In genomic region chr12:113075137-113075683, GRCh38 we compare ENCODE assay signal across 8 cellular contexts. TPM values are rescaled to one million over a fixed set of nuclear protein-coding genes. Genes with fewer than 3 reads are reported as not detected.
DNase-seq lines count a peak whose midpoint lies in the region; ATAC-seq, FAIRE-seq and TF ChIP-seq lines count a peak whose summit lies in the region.
"Had no signal": no experiment of that assay in that cellular context is flagged by ENCODE, and none has a peak within 500 bp of the region (broad histone marks: within the 10 kb centered on the region; RNA-seq: fewer than 3 reads in every experiment).

No MANE protein-coding gene starts in this region.

- TF ChIP-seq CTCF in HepG2 (CRISPR knock-in tag; IDR thresholded peaks at IDR 0.05): no peak
- no peak for TF ChIP-seq CTCF in chondrocyte (IDR thresholded peaks at IDR 0.05)

- peaks cover 1% of the 10 kb centered on the region for H3K36me3 Mint-ChIP-seq in chondrocyte (ENCODE audit: low read depth)

- no peak for TF ChIP-seq RAD21 in HepG2 (CRISPR knock-in tag; IDR thresholded peaks at IDR 0.05)

- TF ChIP-seq POLR2A in HepG2 (IDR thresholded peaks at IDR 0.05; ENCODE audit: insufficient read depth in 1 of 2, low read depth in 2 of 2, low read length in 2 of 2): no peak

- TF ChIP-seq EP300 in HepG2 (IDR thresholded peaks at IDR 0.05; ENCODE audit: low read depth in 2 of 2, low read length in 2 of 2) (no peak), HepG2 (CRISPR knock-in tag; IDR thresholded peaks at IDR 0.05; ENCODE audit: borderline replicate concordance) (no peak)

- H3K27me3 Mint-ChIP-seq in chondrocyte (ENCODE audit: low read depth): peaks cover 56% of the 10 kb centered on the region

- CTCF ChIA-PET in HepG2 (lab: Yijun Ruan, JAX; ENCODE audit: low intra/inter-chr PET ratio, low total read pairs): no interaction called here

- H3K4me1 Mint-ChIP-seq in chondrocyte (ENCODE audit: low read depth): no peaks in the 10 kb centered on the region

- no peak overlapping the region for H3K27ac ChIP-seq in HepG2 (ENCODE audit: extremely low read length, insufficient read depth, low read length)

- H3K9ac ChIP-seq in HepG2 (ENCODE audit: insufficient read depth, low read depth, low read length): no peak overlapping the region

- H2AFZ ChIP-seq in HepG2 (ENCODE audit: low read length): no peak overlapping the region

- no peaks in the 10 kb centered on the region for H4K20me1 ChIP-seq in HepG2 (ENCODE audit: insufficient read depth, low read length)

- H3K27ac Mint-ChIP-seq in chondrocyte (ENCODE audit: unreplicated experiment): no peak overlapping the region

- no peaks in the 10 kb centered on the region for H3K9me3 Mint-ChIP-seq in chondrocyte (ENCODE audit: low read depth)

- peaks cover 23% of the 10 kb centered on the region for H3K4me1 ChIP-seq in HepG2 (ENCODE audit: insufficient read depth, low read length)

- WGBS in HepG2 (ENCODE audit: low lambda C conversion rate): 35% methylated on average over 6 of the region's 6 CpGs

- ATAC-seq in GM18517 (IDR thresholded peaks at IDR 0.05; ENCODE audit: unreplicated experiment) (peak; percentile 91), GM21360 (IDR thresholded peaks at IDR 0.05; ENCODE audit: unreplicated experiment) (peak; percentile 81), HG03139 (IDR thresholded peaks at IDR 0.05; ENCODE audit: unreplicated experiment) (peak; percentile 87), HepG2 (no peak)

- H3K4me3 ChIP-seq in HepG2 (replicated peaks in 1 of 3; ENCODE audit: insufficient read depth in 1 of 3, low read depth in 2 of 3, low read length in 3 of 3): no peak overlapping the region
- H3K4me3 ChIP-seq: lung had no signal

- no peak for FAIRE-seq in HepG2 (lab: Jason Lieb, UNC)

- H3K36me3 ChIP-seq in HepG2 (replicated peaks in 1 of 2; ENCODE audit: control insufficient read depth in 1 of 2, insufficient read depth in 2 of 2, low read length in 2 of 2): no peaks in the 10 kb centered on the region

- H3K27me3 ChIP-seq in HepG2 (ENCODE audit: control insufficient read depth in 1 of 2, insufficient read depth in 2 of 2, low read length in 2 of 2): peaks cover 6 to 9% of the 10 kb centered on the region in 2 experiments; a peak in 3 of 5 replicates

- no peak overlapping the region for H3K4me2 ChIP-seq in HepG2 (ENCODE audit: low read depth, low read length)

- intact Hi-C loops in HepG2 (cut with micrococcal nuclease; ENCODE audit: unreplicated experiment): no loop called here

- in situ Hi-C loops in HepG2 (cut with HindIII; ENCODE audit: extremely low pct_ligation_motif_present, low pct_unique_long_range_greater_than_20kb): no loop called here

- POLR2A ChIA-PET in HepG2 (lab: Yijun Ruan, JAX): no interaction called here

- no peaks in the 10 kb centered on the region for H3K79me2 ChIP-seq in HepG2 (ENCODE audit: insufficient read depth, low read length)

- DNase-seq in glomerular visceral epithelial cell (ENCODE audit: extremely low spot score): peak; percentile 9
- DNase-seq in HepG2 (ENCODE audit: low spot score): no peak
- DNase-seq in chondrocyte (ENCODE audit: low spot score): no peak
- DNase-seq in activated effector memory CD4-positive, alpha-beta T cell treated with anti-CD3 and anti-CD28 coated beads, Interleukin-2, amount 50 U/mL, for 16 hours: no peak

- no peaks in the 10 kb centered on the region for H3K9me3 ChIP-seq in HepG2 (ENCODE audit: low read length)

- BruUV-seq in HepG2 (replicated peaks; lab: Mats Ljungman, UMichigan): no TSS peak

- H3K4me3 Mint-ChIP-seq in chondrocyte (ENCODE audit: unreplicated experiment): no peak overlapping the region

TF ChIP-seq in HepG2, 621 proteins besides CTCF, POLR2A, EP300 and RAD21:
- no peak for TF ChIP-seq NFKBIZ (CRISPR knock-in tag; IDR thresholded peaks at IDR 0.05)
- TF ChIP-seq, protein P1, sequence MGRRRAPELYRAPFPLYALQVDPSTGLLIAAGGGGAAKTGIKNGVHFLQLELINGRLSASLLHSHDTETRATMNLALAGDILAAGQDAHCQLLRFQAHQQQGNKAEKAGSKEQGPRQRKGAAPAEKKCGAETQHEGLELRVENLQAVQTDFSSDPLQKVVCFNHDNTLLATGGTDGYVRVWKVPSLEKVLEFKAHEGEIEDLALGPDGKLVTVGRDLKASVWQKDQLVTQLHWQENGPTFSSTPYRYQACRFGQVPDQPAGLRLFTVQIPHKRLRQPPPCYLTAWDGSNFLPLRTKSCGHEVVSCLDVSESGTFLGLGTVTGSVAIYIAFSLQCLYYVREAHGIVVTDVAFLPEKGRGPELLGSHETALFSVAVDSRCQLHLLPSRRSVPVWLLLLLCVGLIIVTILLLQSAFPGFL (CRISPR knock-in tag; IDR thresholded peaks at IDR 0.05): no peak
- no peak for TF ChIP-seq SUZ12 (IDR thresholded peaks at IDR 0.05; ENCODE audit: low read depth, low read length)
- no peak for TF ChIP-seq ZBTB7A (CRISPR knock-in tag; IDR thresholded peaks at IDR 0.05)
- TF ChIP-seq, protein P2, sequence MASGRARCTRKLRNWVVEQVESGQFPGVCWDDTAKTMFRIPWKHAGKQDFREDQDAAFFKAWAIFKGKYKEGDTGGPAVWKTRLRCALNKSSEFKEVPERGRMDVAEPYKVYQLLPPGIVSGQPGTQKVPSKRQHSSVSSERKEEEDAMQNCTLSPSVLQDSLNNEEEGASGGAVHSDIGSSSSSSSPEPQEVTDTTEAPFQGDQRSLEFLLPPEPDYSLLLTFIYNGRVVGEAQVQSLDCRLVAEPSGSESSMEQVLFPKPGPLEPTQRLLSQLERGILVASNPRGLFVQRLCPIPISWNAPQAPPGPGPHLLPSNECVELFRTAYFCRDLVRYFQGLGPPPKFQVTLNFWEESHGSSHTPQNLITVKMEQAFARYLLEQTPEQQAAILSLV (CRISPR knock-in tag; IDR thresholded peaks at IDR 0.05; ENCODE audit: borderline replicate concordance): no peak
- no peak for TF ChIP-seq SP4 (CRISPR knock-in tag; IDR thresholded peaks at IDR 0.05)
- no peak for TF ChIP-seq POGK (CRISPR knock-in tag; conservative IDR thresholded peaks at IDR 0.05)
- no peak for TF ChIP-seq ZNF10 (CRISPR knock-in tag; IDR thresholded peaks at IDR 0.05; ENCODE audit: borderline replicate concordance, low read depth)
- TF ChIP-seq HOMEZ (CRISPR knock-in tag; IDR thresholded peaks at IDR 0.05; ENCODE audit: low read depth): no peak
- no peak for TF ChIP-seq ZNF460 (CRISPR knock-in tag; IDR thresholded peaks at IDR 0.05; ENCODE audit: borderline replicate concordance)
- TF ChIP-seq ZNF264 (CRISPR knock-in tag; IDR thresholded peaks at IDR 0.05): no peak
- no peak for TF ChIP-seq BRCA1 (CRISPR knock-in tag; IDR thresholded peaks at IDR 0.05)
- no peak for TF ChIP-seq DR1 (CRISPR knock-in tag; IDR thresholded peaks at IDR 0.05)

RNA-seq across cellular contexts. Expression of gene DTX1, which starts 18.7 kb away (rescaled TPM):
- total RNA-seq in HepG2 (2016; rRNA removed; fragmentation: Illumina TruSeq; extraction: Trizol): not detected in 2 replicates
- total RNA-seq in HepG2 (2016; cell fraction: cytosol; rRNA removed; fragmentation: Illumina TruSeq; extraction: Trizol; ENCODE audit: low read depth): not detected in 2 replicates
- total RNA-seq in HepG2 (2016; cell fraction: insoluble cytoplasmic fraction; rRNA removed; fragmentation: Illumina TruSeq; extraction: Trizol): not detected in 2 replicates
- not detected in 2 replicates for total RNA-seq in HepG2 (2016; cell fraction: membrane; rRNA removed; fragmentation: Illumina TruSeq; extraction: Trizol)
- total RNA-seq in HepG2 (2016; cell fraction: nucleus; rRNA removed; fragmentation: Illumina TruSeq; extraction: Trizol): not detected in 2 replicates
- not detected in 2 replicates for polyA plus RNA-seq in HepG2 (2011; rRNA removed)
- polyA plus RNA-seq in HepG2 (2011; cell fraction: cytosol; rRNA removed): not detected in 2 replicates
- polyA plus RNA-seq in HepG2 (2011; cell fraction: nucleus; rRNA removed): not detected in 2 replicates
- not detected in 2 replicates for polyA plus RNA-seq in HepG2 (2012)
- not detected in 2 replicates for polyA plus RNA-seq in HepG2 (2016; cell fraction: cytosol; fragmentation: Illumina TruSeq; extraction: Trizol; ENCODE audit: low read depth)
- polyA plus RNA-seq in HepG2 (2016; cell fraction: insoluble cytoplasmic fraction; fragmentation: Illumina TruSeq; extraction: Trizol; ENCODE audit: low read depth): not detected in 2 replicates
- not detected in 2 replicates for polyA plus RNA-seq in HepG2 (2016; cell fraction: membrane; fragmentation: Illumina TruSeq; extraction: Trizol; ENCODE audit: low read depth)
- polyA plus RNA-seq in HepG2 (2016; cell fraction: nucleus; fragmentation: Illumina TruSeq; extraction: Trizol; ENCODE audit: insufficient read depth, low read depth): not detected in 2 replicates
- polyA minus RNA-seq in HepG2 (2011; rRNA and poly(A)+ RNA removed; ENCODE audit: low replicate concordance): not detected in 2 replicates
- polyA minus RNA-seq in HepG2 (2011; cell fraction: cytosol; rRNA and poly(A)+ RNA removed): not detected in 2 replicates
- not detected in 2 replicates for polyA minus RNA-seq in HepG2 (2011; cell fraction: nucleus; rRNA and poly(A)+ RNA removed)
- total RNA-seq in chondrocyte: not detected in 3 replicates
